In the genomic region with DNA sequence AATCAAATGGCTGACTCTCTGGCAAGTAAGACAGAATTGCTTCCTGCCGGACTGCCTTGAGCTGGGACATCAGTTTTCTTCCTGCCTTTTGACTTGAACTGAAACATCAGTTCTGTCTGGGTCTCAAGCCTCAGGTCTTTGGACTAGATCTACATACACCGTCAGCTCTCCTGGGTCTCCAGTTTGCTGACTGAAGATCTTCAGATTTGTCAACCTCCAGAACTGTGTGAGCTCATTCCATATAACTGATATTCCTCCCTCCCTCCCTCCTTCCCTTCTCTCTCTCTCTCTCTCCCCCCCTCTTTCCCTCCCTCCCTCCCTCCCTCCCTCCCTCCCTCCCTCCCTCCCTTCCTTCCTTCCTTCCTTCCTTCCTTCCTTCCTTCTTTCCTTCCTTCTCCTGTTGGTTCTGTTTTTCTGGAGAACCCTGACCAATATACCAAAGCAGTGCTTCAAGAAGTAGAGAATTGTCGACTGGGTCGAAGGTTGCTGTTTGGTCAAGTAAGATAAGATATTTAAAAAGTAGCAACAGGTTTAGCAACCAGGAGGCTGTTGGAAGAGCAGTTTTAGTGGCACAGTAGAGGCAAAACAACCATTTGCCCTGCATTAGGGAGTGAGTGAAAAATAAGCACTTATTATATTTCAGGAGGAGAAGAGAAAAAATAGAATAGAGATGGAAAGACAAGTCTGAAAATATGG, we compare ENCODE assay signal across 20 cellular contexts.
"Had no signal": no experiment of that assay in that cellular context is flagged by ENCODE, and none has a peak within 500 bp of the region (broad histone marks: within the 10 kb centered on the region; RNA-seq: fewer than 3 reads in every experiment).

No MANE protein-coding gene starts in this region.

- H3K9ac ChIP-seq: KMS-11 had no signal

- FAIRE-seq: HTR-8/SVneo had no signal

- ATAC-seq: Panc1, PC-3, SK-N-SH treated with all-trans-retinoic acid at 6 μM for 48 hours had no signal

- DNase-seq: NCI-H1092, NCI-H1436, NCI-H187, NCI-H2029, NCI-H2081 treated with DMSO at 0.1 percent for 48 hours, NCI-H2171, NCI-H226, NCI-H446, NCI-H510A, NCI-H524 treated with DMSO at 0.1 percent for 48 hours, NCI-H69, NCI-H774, PC-3, SHP77 had no signal

- H3K4me2 ChIP-seq: KMS-11 had no signal

- H3K27ac ChIP-seq: HL-60, KMS-11, RWPE1 had no signal
